Comparison of ENCODE assay signal across 1 cellular context in the genomic region with DNA sequence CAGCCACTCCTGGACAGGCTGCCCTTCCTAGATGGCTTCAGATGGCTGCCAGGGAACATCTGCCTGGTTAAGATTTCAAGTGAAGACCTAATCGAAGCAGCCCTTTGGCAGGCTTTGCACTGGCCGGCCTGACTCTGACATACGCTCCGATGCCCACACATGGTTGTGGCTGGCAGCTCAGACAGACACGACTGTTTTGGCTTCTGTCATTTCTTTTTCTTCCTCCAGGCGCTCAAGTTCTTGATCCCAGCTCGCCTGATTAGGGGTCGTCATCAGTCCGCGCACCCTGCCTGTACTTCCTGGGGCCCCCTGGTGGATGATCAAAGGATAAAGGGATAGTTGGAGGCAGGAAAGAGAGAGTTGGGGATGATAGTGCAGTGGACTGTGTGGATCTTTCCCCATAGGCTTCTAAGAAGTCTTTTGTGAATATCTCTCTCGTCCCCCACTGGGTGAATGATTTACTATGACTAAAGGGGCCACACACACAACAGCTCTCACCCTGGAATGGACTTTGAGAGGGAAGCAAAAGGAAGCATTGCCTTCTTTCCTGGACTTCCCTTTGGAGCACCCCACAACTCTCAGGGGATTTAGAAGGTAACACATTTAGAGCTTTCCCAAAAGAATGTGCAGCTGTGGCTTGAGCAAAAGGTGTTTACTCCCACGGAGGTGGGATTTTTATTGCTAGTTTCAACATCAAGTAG.
TF ChIP-seq lines count a peak whose summit lies in the region.

No MANE protein-coding gene starts in this region.

TF ChIP-seq in H1, 55 proteins besides CTCF, POLR2A, EP300 and RAD21:
- TF ChIP-seq CREB1 (IDR thresholded peaks at IDR 0.05) (peak; percentile 97), CBX8 (IDR thresholded peaks at IDR 0.05; ENCODE audit: borderline replicate concordance, low read depth, low read length) (no peak), SAP30 (IDR thresholded peaks at IDR 0.05; ENCODE audit: insufficient read depth, insufficient replicate concordance, low read length) (no peak), SIRT6 (IDR thresholded peaks at IDR 0.05; ENCODE audit: low read length) (no peak), SIN3A (conservative IDR thresholded peaks at IDR 0.05 in 1 of 2, IDR thresholded peaks at IDR 0.05 in 1 of 2; ENCODE audit: low read depth in 1 of 2, low read length in 2 of 2) (peak in 1 of 2 experiments; percentile 86; a peak in 2 of 4 replicates), SRF (IDR thresholded peaks at IDR 0.05; ENCODE audit: low read depth, low read length) (peak; percentile 79), POLR2AphosphoS5 (IDR thresholded peaks at IDR 0.05; ENCODE audit: low read depth, low read length) (peak; percentile 59; the same call in 1 of the 2 replicates), JUND (IDR thresholded peaks at IDR 0.05; ENCODE audit: low read length) (0 out of 2 replicates have a peak, but pooled peaks have one; percentile 37), TAF7 (optimal IDR thresholded peaks at IDR 0.05; ENCODE audit: borderline replicate concordance, low read depth, low read length) (peak; percentile 90), GTF2F1 (IDR thresholded peaks at IDR 0.05; ENCODE audit: borderline replicate concordance, low read depth, low read length) (no peak), TBP (IDR thresholded peaks at IDR 0.05; ENCODE audit: low read depth, low read length) (peak; percentile 55; the same call in 1 of the 2 replicates), KDM4A (IDR thresholded peaks at IDR 0.05; ENCODE audit: low read depth, low read length, severe bottlenecking) (peak; percentile 79), HDAC2 (IDR thresholded peaks at IDR 0.05; ENCODE audit: borderline replicate concordance in 1 of 2, low read depth in 2 of 2, low read length in 2 of 2) (no peak), POU5F1 (IDR thresholded peaks at IDR 0.05; ENCODE audit: low read depth, low read length) (0 out of 2 replicates have a peak, but pooled peaks have one; percentile 6), ASH2L (IDR thresholded peaks at IDR 0.05; ENCODE audit: low read length) (no peak), SP1 (IDR thresholded peaks at IDR 0.05; ENCODE audit: low read depth, low read length) (0 out of 2 replicates have a peak, but pooled peaks have one; percentile 38), YY1 (IDR thresholded peaks at IDR 0.05; ENCODE audit: low read depth, low read length) (peak; percentile 20; the same call in 1 of the 2 replicates), TAF1 (IDR thresholded peaks at IDR 0.05; ENCODE audit: low read depth, low read length) (peak; percentile 79)
- TF ChIP-seq, protein P1, sequence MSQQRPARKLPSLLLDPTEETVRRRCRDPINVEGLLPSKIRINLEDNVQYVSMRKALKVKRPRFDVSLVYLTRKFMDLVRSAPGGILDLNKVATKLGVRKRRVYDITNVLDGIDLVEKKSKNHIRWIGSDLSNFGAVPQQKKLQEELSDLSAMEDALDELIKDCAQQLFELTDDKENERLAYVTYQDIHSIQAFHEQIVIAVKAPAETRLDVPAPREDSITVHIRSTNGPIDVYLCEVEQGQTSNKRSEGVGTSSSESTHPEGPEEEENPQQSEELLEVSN (IDR thresholded peaks at IDR 0.05): 0 out of 2 replicates have a peak, but pooled peaks have one; percentile 19
- TF ChIP-seq, protein P2, sequence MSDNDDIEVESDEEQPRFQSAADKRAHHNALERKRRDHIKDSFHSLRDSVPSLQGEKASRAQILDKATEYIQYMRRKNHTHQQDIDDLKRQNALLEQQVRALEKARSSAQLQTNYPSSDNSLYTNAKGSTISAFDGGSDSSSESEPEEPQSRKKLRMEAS (IDR thresholded peaks at IDR 0.05): peak; percentile 43; the same call in 1 of the 2 replicates
- TF ChIP-seq, protein P3, sequence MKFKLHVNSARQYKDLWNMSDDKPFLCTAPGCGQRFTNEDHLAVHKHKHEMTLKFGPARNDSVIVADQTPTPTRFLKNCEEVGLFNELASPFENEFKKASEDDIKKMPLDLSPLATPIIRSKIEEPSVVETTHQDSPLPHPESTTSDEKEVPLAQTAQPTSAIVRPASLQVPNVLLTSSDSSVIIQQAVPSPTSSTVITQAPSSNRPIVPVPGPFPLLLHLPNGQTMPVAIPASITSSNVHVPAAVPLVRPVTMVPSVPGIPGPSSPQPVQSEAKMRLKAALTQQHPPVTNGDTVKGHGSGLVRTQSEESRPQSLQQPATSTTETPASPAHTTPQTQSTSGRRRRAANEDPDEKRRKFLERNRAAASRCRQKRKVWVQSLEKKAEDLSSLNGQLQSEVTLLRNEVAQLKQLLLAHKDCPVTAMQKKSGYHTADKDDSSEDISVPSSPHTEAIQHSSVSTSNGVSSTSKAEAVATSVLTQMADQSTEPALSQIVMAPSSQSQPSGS (IDR thresholded peaks at IDR 0.05; ENCODE audit: low read length): 0 out of 2 replicates have a peak, but pooled peaks have one; percentile 70
- TF ChIP-seq, protein P4, sequence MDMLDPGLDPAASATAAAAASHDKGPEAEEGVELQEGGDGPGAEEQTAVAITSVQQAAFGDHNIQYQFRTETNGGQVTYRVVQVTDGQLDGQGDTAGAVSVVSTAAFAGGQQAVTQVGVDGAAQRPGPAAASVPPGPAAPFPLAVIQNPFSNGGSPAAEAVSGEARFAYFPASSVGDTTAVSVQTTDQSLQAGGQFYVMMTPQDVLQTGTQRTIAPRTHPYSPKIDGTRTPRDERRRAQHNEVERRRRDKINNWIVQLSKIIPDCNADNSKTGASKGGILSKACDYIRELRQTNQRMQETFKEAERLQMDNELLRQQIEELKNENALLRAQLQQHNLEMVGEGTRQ (IDR thresholded peaks at IDR 0.05; ENCODE audit: low read length): no peak
- TF ChIP-seq, protein P5, sequence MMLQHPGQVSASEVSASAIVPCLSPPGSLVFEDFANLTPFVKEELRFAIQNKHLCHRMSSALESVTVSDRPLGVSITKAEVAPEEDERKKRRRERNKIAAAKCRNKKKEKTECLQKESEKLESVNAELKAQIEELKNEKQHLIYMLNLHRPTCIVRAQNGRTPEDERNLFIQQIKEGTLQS (IDR thresholded peaks at IDR 0.05; ENCODE audit: insufficient read depth, low read depth, low read length): peak; percentile 96
